13 cellular contexts compared by ENCODE assay signal in genomic region chr12:57233357-57234232, GRCh38. TPM values are rescaled to one million over a fixed set of nuclear protein-coding genes. Genes with fewer than 3 reads are reported as not detected.
DNase-seq lines count a peak whose midpoint lies in the region; ATAC-seq, FAIRE-seq and TF ChIP-seq lines count a peak whose summit lies in the region.
"Had no signal": no experiment of that assay in that cellular context is flagged by ENCODE, and none has a peak within 500 bp of the region (broad histone marks: within the 10 kb centered on the region; RNA-seq: fewer than 3 reads in every experiment).

No MANE protein-coding gene starts in this region.

- no peak for TF ChIP-seq CTCF in brain microvascular endothelial cell (IDR thresholded peaks at IDR 0.05; ENCODE audit: low read depth, low read length, missing control alignments)
- no peak for TF ChIP-seq CTCF in HepG2 (CRISPR knock-in tag; IDR thresholded peaks at IDR 0.05)
- TF ChIP-seq CTCF in suprapubic skin (IDR thresholded peaks at IDR 0.05), result no peak

- BruUV-seq in HepG2 (replicated peaks; lab: Mats Ljungman, UMichigan), result no TSS peak

- H3K9ac ChIP-seq in HepG2 (ENCODE audit: insufficient read depth, low read depth, low read length), result no peak overlapping the region

- in situ Hi-C loops in brain microvascular endothelial cell (cut with HindIII; ENCODE audit: low pct_ligation_motif_present, low sequenced_read_pairs), result no loop called here
- in situ Hi-C loops in HepG2 (cut with HindIII; ENCODE audit: extremely low pct_ligation_motif_present, low pct_unique_long_range_greater_than_20kb), result no loop called here

- H3K4me1 ChIP-seq in HepG2 (ENCODE audit: insufficient read depth, low read length), result peaks cover 76% of the 10 kb centered on the region
- peaks cover 73% of the 10 kb centered on the region for H3K4me1 ChIP-seq in suprapubic skin

- H2AFZ ChIP-seq in HepG2 (ENCODE audit: low read length), result no peak overlapping the region

- H4K20me1 ChIP-seq in HepG2 (ENCODE audit: insufficient read depth, low read length), result peaks cover 12% of the 10 kb centered on the region; the same call in 1 of the 2 replicates

- TF ChIP-seq POLR2A in HepG2 (IDR thresholded peaks at IDR 0.05; ENCODE audit: insufficient read depth in 1 of 2, low read depth in 2 of 2, low read length in 2 of 2) (no peak), suprapubic skin (IDR thresholded peaks at IDR 0.05) (no peak)

- TF ChIP-seq RAD21 in HepG2 (CRISPR knock-in tag; IDR thresholded peaks at IDR 0.05), result no peak

- ATAC-seq in stimulated activated naive CD8-positive, alpha-beta T cell treated with anti-CD3 and anti-CD28 coated beads, Interleukin-15, amount 100 ng/mL, for 72 hours, result no peak
- ATAC-seq in stimulated activated naive CD8-positive, alpha-beta T cell treated with anti-CD3 and anti-CD28 coated beads, Interleukin-15, Interleukin-2, amounts not matched to agents 100 U/mL and 50 U/mL, for 24 hours, result no peak
- ATAC-seq in HepG2 (no peak), GM18867 (IDR thresholded peaks at IDR 0.05; ENCODE audit: unreplicated experiment) (no peak)

- CTCF ChIA-PET in HepG2 (lab: Yijun Ruan, JAX; ENCODE audit: low intra/inter-chr PET ratio, low total read pairs), result no interaction called here

- peaks cover 33% of the 10 kb centered on the region for H3K79me2 ChIP-seq in HepG2 (ENCODE audit: insufficient read depth, low read length)

- peak overlapping the region; percentile 24 to 62 for H3K4me3 Mint-ChIP-seq in stimulated activated naive CD8-positive, alpha-beta T cell treated with anti-CD3 and anti-CD28 coated beads, Interleukin-15, amount 100 ng/mL, for 72 hours

- H3K27ac Mint-ChIP-seq in stimulated activated naive CD8-positive, alpha-beta T cell treated with anti-CD3 and anti-CD28 coated beads, Interleukin-15, amount 100 ng/mL, for 72 hours, result peak overlapping the region in 1 of 2 donors; percentile 84

- peaks cover 100% of the 10 kb centered on the region for H3K4me1 Mint-ChIP-seq in stimulated activated naive CD8-positive, alpha-beta T cell treated with anti-CD3 and anti-CD28 coated beads, Interleukin-15, amount 100 ng/mL, for 72 hours

- FAIRE-seq in HepG2 (lab: Jason Lieb, UNC), result no peak

- H3K4me3 ChIP-seq in brain microvascular endothelial cell (ENCODE audit: low read depth, low read length) (no peak overlapping the region), HepG2 (replicated peaks in 1 of 3; ENCODE audit: insufficient read depth in 1 of 3, low read depth in 2 of 3, low read length in 3 of 3) (peak overlapping the region in 1 of 3 experiments; percentile 12; a peak in 1 of 6 replicates), suprapubic skin (no peak overlapping the region)
- H3K4me3 ChIP-seq: stomach had no signal

- intact Hi-C loops in HepG2 (cut with micrococcal nuclease; ENCODE audit: unreplicated experiment), result no loop called here

- TF ChIP-seq EP300 in HepG2 (IDR thresholded peaks at IDR 0.05; ENCODE audit: low read depth in 2 of 2, low read length in 2 of 2) (no peak), HepG2 (CRISPR knock-in tag; IDR thresholded peaks at IDR 0.05; ENCODE audit: borderline replicate concordance) (no peak), suprapubic skin (IDR thresholded peaks at IDR 0.05) (no peak)

- peaks cover 36% of the 10 kb centered on the region for H3K27me3 Mint-ChIP-seq in stimulated activated naive CD8-positive, alpha-beta T cell treated with anti-CD3 and anti-CD28 coated beads, Interleukin-15, amount 100 ng/mL, for 72 hours

- no peaks in the 10 kb centered on the region for H3K9me3 Mint-ChIP-seq in stimulated activated naive CD8-positive, alpha-beta T cell treated with anti-CD3 and anti-CD28 coated beads, Interleukin-15, amount 100 ng/mL, for 72 hours

- peaks cover 39% of the 10 kb centered on the region for H3K36me3 ChIP-seq in brain microvascular endothelial cell (replicated peaks)
- peaks cover 20 to 34% of the 10 kb centered on the region in 2 experiments for H3K36me3 ChIP-seq in HepG2 (replicated peaks in 1 of 2; ENCODE audit: control insufficient read depth in 1 of 2, insufficient read depth in 2 of 2, low read length in 2 of 2)
- H3K36me3 ChIP-seq in suprapubic skin, result peaks cover 36% of the 10 kb centered on the region

- DNase-seq in stimulated activated naive CD8-positive, alpha-beta T cell treated with anti-CD3 and anti-CD28 coated beads, Interleukin-15, amount 100 ng/mL, for 72 hours, result no peak
- no peak for DNase-seq in stimulated activated naive CD8-positive, alpha-beta T cell treated with anti-CD3 and anti-CD28 coated beads, Interleukin-15, Interleukin-2, amounts not matched to agents 100 U/mL and 50 U/mL, for 24 hours
- peak; percentile 81 for DNase-seq in brain microvascular endothelial cell
- DNase-seq in HepG2 (ENCODE audit: low spot score), result no peak
- DNase-seq in suprapubic skin (ENCODE audit: low spot score in 2 of 2), result no peak
- no peak for DNase-seq in islet precursor cell
- no peak for DNase-seq in AML-193 (lab: John Stamatoyannopoulos, UW)
- DNase-seq: NCI-H2081 treated with DMSO at 0.1 percent for 48 hours, stomach, T-helper 9 cell had no signal

- H3K27ac ChIP-seq in brain microvascular endothelial cell (peak overlapping the region; percentile 65), HepG2 (ENCODE audit: extremely low read length, insufficient read depth, low read length) (no peak overlapping the region), suprapubic skin (no peak overlapping the region)
- H3K27ac ChIP-seq: epithelial cell of prostate had no signal

- H3K9me3 ChIP-seq in HepG2 (ENCODE audit: low read length) (no peaks in the 10 kb centered on the region), suprapubic skin (no peaks in the 10 kb centered on the region)
- H3K9me3 ChIP-seq: stomach had no signal

- H3K4me2 ChIP-seq in HepG2 (ENCODE audit: low read depth, low read length), result peak overlapping the region; percentile 29; the same call in 1 of the 2 replicates

- no peaks in the 10 kb centered on the region for H3K27me3 ChIP-seq in brain microvascular endothelial cell (replicated peaks)
- H3K27me3 ChIP-seq in HepG2 (ENCODE audit: control insufficient read depth in 1 of 2, insufficient read depth in 2 of 2, low read length in 2 of 2), result no peaks in the 10 kb centered on the region; a peak in 1 of 5 replicates
- peaks cover 18% of the 10 kb centered on the region for H3K27me3 ChIP-seq in suprapubic skin

- WGBS in HepG2 (ENCODE audit: low lambda C conversion rate), result 77% methylated on average over 3 of the region's 15 CpGs
- WGBS in suprapubic skin, result 73% methylated on average over 5 of the region's 15 CpGs

- POLR2A ChIA-PET in HepG2 (lab: Yijun Ruan, JAX), result interaction anchor here (0.8 to 1.4 kb wide), 2 partner anchors 17 to 20 kb away, joined by 3 read pairs; no protein-coding TSS in a partner anchor

RNA-seq across cellular contexts. Expression of gene SHMT2, which starts 4.1 kb away (rescaled TPM):
- total RNA-seq in HepG2 (2016; rRNA removed; fragmentation: Illumina TruSeq; extraction: Trizol) (181 and 184 TPM in 2 replicates), suprapubic skin (10 to 100 TPM; 53.5 to 87.2 (median 70.3) TPM)
- total RNA-seq in HepG2 (2016; cell fraction: cytosol; rRNA removed; fragmentation: Illumina TruSeq; extraction: Trizol; ENCODE audit: low read depth), result 34.5 and 40.7 TPM in 2 replicates
- 185 and 193 TPM in 2 replicates for total RNA-seq in HepG2 (2016; cell fraction: insoluble cytoplasmic fraction; rRNA removed; fragmentation: Illumina TruSeq; extraction: Trizol)
- total RNA-seq in HepG2 (2016; cell fraction: membrane; rRNA removed; fragmentation: Illumina TruSeq; extraction: Trizol), result 86.2 and 91.5 TPM in 2 replicates
- total RNA-seq in HepG2 (2016; cell fraction: nucleus; rRNA removed; fragmentation: Illumina TruSeq; extraction: Trizol), result 87.0 and 104 TPM in 2 replicates
- polyA plus RNA-seq in HepG2 (2011; rRNA removed), result 393 and 420 TPM in 2 replicates
- 388 and 543 TPM in 2 replicates for polyA plus RNA-seq in HepG2 (2011; cell fraction: cytosol; rRNA removed)
- polyA plus RNA-seq in HepG2 (2011; cell fraction: nucleus; rRNA removed), result 527 and 559 TPM in 2 replicates
- 193 and 317 TPM in 2 replicates for polyA plus RNA-seq in HepG2 (2012)
- 47.3 and 51.9 TPM in 2 replicates for polyA plus RNA-seq in HepG2 (2016; cell fraction: cytosol; fragmentation: Illumina TruSeq; extraction: Trizol; ENCODE audit: low read depth)
- 228 and 257 TPM in 2 replicates for polyA plus RNA-seq in HepG2 (2016; cell fraction: insoluble cytoplasmic fraction; fragmentation: Illumina TruSeq; extraction: Trizol; ENCODE audit: low read depth)
- 85.7 and 97.2 TPM in 2 replicates for polyA plus RNA-seq in HepG2 (2016; cell fraction: membrane; fragmentation: Illumina TruSeq; extraction: Trizol; ENCODE audit: low read depth)
- polyA plus RNA-seq in HepG2 (2016; cell fraction: nucleus; fragmentation: Illumina TruSeq; extraction: Trizol; ENCODE audit: insufficient read depth, low read depth), result 161 and 174 TPM in 2 replicates
- polyA minus RNA-seq in HepG2 (2011; rRNA and poly(A)+ RNA removed; ENCODE audit: low replicate concordance), result 452 and 685 TPM in 2 replicates
- 216 and 224 TPM in 2 replicates for polyA minus RNA-seq in HepG2 (2011; cell fraction: cytosol; rRNA and poly(A)+ RNA removed)
- 130 and 151 TPM in 2 replicates for polyA minus RNA-seq in HepG2 (2011; cell fraction: nucleus; rRNA and poly(A)+ RNA removed)

RNA-seq across cellular contexts. Expression of gene NXPH4, which starts 17.0 kb away (rescaled TPM):
- total RNA-seq in HepG2 (2016; rRNA removed; fragmentation: Illumina TruSeq; extraction: Trizol) (not detected in 2 replicates), suprapubic skin (10 to 100 TPM in 3 of 4 donors, 1 to 10 TPM in 1; 7.1 to 26.0 (median 18.3) TPM)
- not detected in 2 replicates for total RNA-seq in HepG2 (2016; cell fraction: cytosol; rRNA removed; fragmentation: Illumina TruSeq; extraction: Trizol; ENCODE audit: low read depth)
- total RNA-seq in HepG2 (2016; cell fraction: insoluble cytoplasmic fraction; rRNA removed; fragmentation: Illumina TruSeq; extraction: Trizol), result not detected in 2 replicates
- not detected in 2 replicates for total RNA-seq in HepG2 (2016; cell fraction: membrane; rRNA removed; fragmentation: Illumina TruSeq; extraction: Trizol)
- not detected in 2 replicates for total RNA-seq in HepG2 (2016; cell fraction: nucleus; rRNA removed; fragmentation: Illumina TruSeq; extraction: Trizol)
- polyA plus RNA-seq in HepG2 (2011; rRNA removed), result 0.13 and 0.24 TPM in 2 replicates
- polyA plus RNA-seq in HepG2 (2011; cell fraction: cytosol; rRNA removed), result 0.18 and 0.24 TPM in 2 replicates
- 0.54 and 0.55 TPM in 2 replicates for polyA plus RNA-seq in HepG2 (2011; cell fraction: nucleus; rRNA removed)
- 1.9 and 2.5 TPM in 2 replicates for polyA plus RNA-seq in HepG2 (2012)
- not detected in 2 replicates for polyA plus RNA-seq in HepG2 (2016; cell fraction: cytosol; fragmentation: Illumina TruSeq; extraction: Trizol; ENCODE audit: low read depth)
- not detected in 2 replicates for polyA plus RNA-seq in HepG2 (2016; cell fraction: insoluble cytoplasmic fraction; fragmentation: Illumina TruSeq; extraction: Trizol; ENCODE audit: low read depth)
- not detected in 2 replicates for polyA plus RNA-seq in HepG2 (2016; cell fraction: membrane; fragmentation: Illumina TruSeq; extraction: Trizol; ENCODE audit: low read depth)
- polyA plus RNA-seq in HepG2 (2016; cell fraction: nucleus; fragmentation: Illumina TruSeq; extraction: Trizol; ENCODE audit: insufficient read depth, low read depth), result not detected in 2 replicates
- polyA minus RNA-seq in HepG2 (2011; rRNA and poly(A)+ RNA removed; ENCODE audit: low replicate concordance), result 0.30 and 2.2 TPM in 2 replicates
- not detected in 2 replicates for polyA minus RNA-seq in HepG2 (2011; cell fraction: cytosol; rRNA and poly(A)+ RNA removed)
- polyA minus RNA-seq in HepG2 (2011; cell fraction: nucleus; rRNA and poly(A)+ RNA removed), result 0.25 TPM in 1 of 2 replicates, not detected in the other
- total RNA-seq: G401 had no signal

RNA-seq across cellular contexts. Expression of gene STAC3, which starts 17.4 kb away (rescaled TPM):
- total RNA-seq in HepG2 (2016; rRNA removed; fragmentation: Illumina TruSeq; extraction: Trizol) (0.14 and 0.18 TPM in 2 replicates), suprapubic skin (1 to 10 TPM; 1.7 to 3.0 (median 2.1) TPM)
- not detected in 2 replicates for total RNA-seq in HepG2 (2016; cell fraction: cytosol; rRNA removed; fragmentation: Illumina TruSeq; extraction: Trizol; ENCODE audit: low read depth)
- 0.25 and 0.26 TPM in 2 replicates for total RNA-seq in HepG2 (2016; cell fraction: insoluble cytoplasmic fraction; rRNA removed; fragmentation: Illumina TruSeq; extraction: Trizol)
- not detected in 2 replicates for total RNA-seq in HepG2 (2016; cell fraction: membrane; rRNA removed; fragmentation: Illumina TruSeq; extraction: Trizol)
- 0.34 and 0.62 TPM in 2 replicates for total RNA-seq in HepG2 (2016; cell fraction: nucleus; rRNA removed; fragmentation: Illumina TruSeq; extraction: Trizol)
- polyA plus RNA-seq in HepG2 (2011; rRNA removed), result 0.22 and 0.27 TPM in 2 replicates
- polyA plus RNA-seq in HepG2 (2011; cell fraction: cytosol; rRNA removed), result 0.05 and 0.17 TPM in 2 replicates
- 1.3 TPM in 2 replicates for polyA plus RNA-seq in HepG2 (2011; cell fraction: nucleus; rRNA removed)
- polyA plus RNA-seq in HepG2 (2012), result 0.34 and 0.49 TPM in 2 replicates
- 0.12 TPM in 1 of 2 replicates, not detected in the other for polyA plus RNA-seq in HepG2 (2016; cell fraction: cytosol; fragmentation: Illumina TruSeq; extraction: Trizol; ENCODE audit: low read depth)
- polyA plus RNA-seq in HepG2 (2016; cell fraction: insoluble cytoplasmic fraction; fragmentation: Illumina TruSeq; extraction: Trizol; ENCODE audit: low read depth), result 0.19 and 0.38 TPM in 2 replicates
- 0.18 TPM in 1 of 2 replicates, not detected in the other for polyA plus RNA-seq in HepG2 (2016; cell fraction: membrane; fragmentation: Illumina TruSeq; extraction: Trizol; ENCODE audit: low read depth)
- polyA plus RNA-seq in HepG2 (2016; cell fraction: nucleus; fragmentation: Illumina TruSeq; extraction: Trizol; ENCODE audit: insufficient read depth, low read depth), result 1.4 and 2.4 TPM in 2 replicates
- polyA minus RNA-seq in HepG2 (2011; rRNA and poly(A)+ RNA removed; ENCODE audit: low replicate concordance), result 0.54 TPM in 1 of 2 replicates, not detected in the other
- polyA minus RNA-seq in HepG2 (2011; cell fraction: cytosol; rRNA and poly(A)+ RNA removed), result not detected in 2 replicates
- polyA minus RNA-seq in HepG2 (2011; cell fraction: nucleus; rRNA and poly(A)+ RNA removed), result 0.99 and 1.3 TPM in 2 replicates

Comparison
In these comparisons a context has a peak if more than half of its experiments do, and no peak if none do; other contexts are left out.
1. RNA of gene NXPH4, which starts 17.0 kb away (total RNA-seq): 7.1 to 26.0 TPM in suprapubic skin; not detected in HepG2; every median in the first group is over 4 times any median in the second.